In the genomic region with DNA sequence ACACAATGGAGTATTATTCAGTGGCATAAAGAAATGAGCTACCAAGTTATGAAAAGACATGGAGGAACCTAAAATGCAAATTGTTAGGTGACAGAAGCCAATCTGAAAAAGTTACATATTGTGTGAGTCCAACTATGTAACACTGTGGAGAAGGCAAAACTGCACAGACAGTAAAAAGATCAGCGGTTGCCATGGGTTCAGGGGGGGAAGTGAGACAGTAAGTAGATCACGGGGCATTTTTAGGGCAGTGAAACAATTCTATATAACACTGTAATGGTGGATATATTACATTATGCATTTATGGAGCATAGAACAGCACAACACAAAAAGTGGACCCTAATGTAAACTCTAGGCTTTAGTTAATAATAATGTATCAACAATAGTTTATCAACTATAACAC, we compare ENCODE assay signal across 17 cellular contexts. TPM values are rescaled to one million over a fixed set of nuclear protein-coding genes. Genes with fewer than 3 reads are reported as not detected.
DNase-seq lines count a peak whose midpoint lies in the region; ATAC-seq, FAIRE-seq and TF ChIP-seq lines count a peak whose summit lies in the region.
"Had no signal": no experiment of that assay in that cellular context is flagged by ENCODE, and none has a peak within 500 bp of the region (broad histone marks: within the 10 kb centered on the region; RNA-seq: fewer than 3 reads in every experiment).

No MANE protein-coding gene starts in this region.

- H3K4me3 ChIP-seq in GM12878: no peak overlapping the region

- H3K27ac ChIP-seq in VCaP: peak overlapping the region; percentile 18; the same call in 1 of the 2 replicates
- no peak overlapping the region for H3K27ac ChIP-seq in GM12878 (ENCODE audit: control insufficient read depth, insufficient read depth)

- DNase-seq in stimulated activated naive CD8-positive, alpha-beta T cell treated with anti-CD3 and anti-CD28 coated beads, Interleukin-15, Interleukin-2, amounts not matched to agents 100 U/mL and 50 U/mL, for 24 hours: no peak
- DNase-seq in GM12878 (ENCODE audit: low read depth, low spot score) (no peak), OCI-M2 (lab: John Stamatoyannopoulos, UW; ENCODE audit: unreplicated experiment) (no peak), COR-L47 (lab: John Stamatoyannopoulos, UW) (no peak)
- no peak for DNase-seq in stimulated activated CD4-positive, alpha-beta T cell treated with anti-CD3 and anti-CD28 coated beads, Interleukin-4, amount 100 ng/mL, for 4 hours
- DNase-seq: CD4-positive, alpha-beta memory T cell; DMS 273 treated with DMSO at 0.1 percent for 48 hours; HFFc6; Karpas-422; MM.1S; NCI-H1105; NCI-H1694 treated with DMSO at 0.1 percent for 48 hours; Right ventricle myocardium superior had no signal

- TF ChIP-seq EP300 in GM12878 (IDR thresholded peaks at IDR 0.05; ENCODE audit: borderline replicate concordance in 1 of 2, control insufficient read depth in 1 of 2, low read depth in 2 of 2, low read length in 2 of 2): no peak

- POLR2A ChIA-PET in GM12878 (lab: Charles Lee): interaction anchor here (2.0 kb wide), 1 partner anchor 14 kb away, joined by 6 read pairs; no protein-coding TSS in a partner anchor

- H3K9me3 Mint-ChIP-seq in stimulated activated naive CD8-positive, alpha-beta T cell treated with anti-CD3 and anti-CD28 coated beads, Interleukin-15, Interleukin-2, amounts not matched to agents 100 ng/mL and 50 ng/mL, for 24 hours: peaks cover 4% of the 10 kb centered on the region
- H3K9me3 Mint-ChIP-seq: HFFc6 had no signal

- peaks cover 0 to 39% of the 10 kb centered on the region in 2 experiments; a peak in 3 of 4 replicates for H3K36me3 ChIP-seq in GM12878 (ENCODE audit: control insufficient read depth in 2 of 2, insufficient read depth in 2 of 2, low read length in 1 of 2)

- no peak overlapping the region for H2AFZ ChIP-seq in GM12878 (ENCODE audit: control insufficient read depth, low read depth, low read length)

- no peak overlapping the region for H3K9ac ChIP-seq in GM12878 (ENCODE audit: control insufficient read depth, insufficient read depth, low read length)

- no peak for FAIRE-seq in GM12878 (lab: Jason Lieb, UNC)
- FAIRE-seq: HepG2 had no signal

- no peaks in the 10 kb centered on the region for H4K20me1 ChIP-seq in GM12878 (ENCODE audit: control insufficient read depth, insufficient read depth)

- peaks cover 7% of the 10 kb centered on the region for H3K9me3 ChIP-seq in GM12878 (replicated peaks; ENCODE audit: control insufficient read depth, insufficient read depth, low read length)

- no peaks in the 10 kb centered on the region for H3K27me3 Mint-ChIP-seq in stimulated activated naive CD8-positive, alpha-beta T cell treated with anti-CD3 and anti-CD28 coated beads, Interleukin-15, Interleukin-2, amounts not matched to agents 100 ng/mL and 50 ng/mL, for 24 hours
- H3K27me3 Mint-ChIP-seq: CD4-positive, alpha-beta memory T cell had no signal

- peaks cover 84% of the 10 kb centered on the region for H3K4me1 Mint-ChIP-seq in stimulated activated naive CD8-positive, alpha-beta T cell treated with anti-CD3 and anti-CD28 coated beads, Interleukin-15, Interleukin-2, amounts not matched to agents 100 ng/mL and 50 ng/mL, for 24 hours (ENCODE audit: low read depth)

- peaks cover 9% of the 10 kb centered on the region for H3K4me1 ChIP-seq in GM12878 (ENCODE audit: control insufficient read depth, insufficient read depth, low read length)

- in situ Hi-C loops in GM12878 (cut with MboI): loop anchor here (25.0 kb wide), 1 partner anchor 761 kb away; no protein-coding TSS in a partner anchor

- WGBS in GM12878 (ENCODE audit: insufficient coverage, insufficient replicate concordance, low lambda C conversion rate, missing lambda C conversion rate): 65% methylated on average over 2 of the region's 2 CpGs

- no peak for TF ChIP-seq POLR2A in GM12878 (IDR thresholded peaks at IDR 0.05; ENCODE audit: low read depth, low read length)

- no peak for TF ChIP-seq RAD21 in GM12878 (IDR thresholded peaks at IDR 0.05; ENCODE audit: insufficient read depth, low read depth, low read length)

- H3K4me2 ChIP-seq in GM12878 (ENCODE audit: control insufficient read depth, insufficient read depth): no peak overlapping the region

- BruUV-seq in GM12878 (replicated peaks; lab: Mats Ljungman, UMichigan): no TSS peak

- ATAC-seq in stimulated activated naive CD8-positive, alpha-beta T cell treated with anti-CD3 and anti-CD28 coated beads, Interleukin-15, Interleukin-2, amounts not matched to agents 100 U/mL and 50 U/mL, for 24 hours: no peak
- peak; percentile 10 for ATAC-seq in GM12878
- ATAC-seq: HepG2, Panc1 had no signal

- no peaks in the 10 kb centered on the region for H3K27me3 ChIP-seq in GM12878 (replicated peaks in 1 of 2; ENCODE audit: control insufficient read depth in 2 of 2, insufficient read depth in 2 of 2, low read length in 1 of 2)

- H3K36me3 Mint-ChIP-seq in stimulated activated naive CD8-positive, alpha-beta T cell treated with anti-CD3 and anti-CD28 coated beads, Interleukin-15, Interleukin-2, amounts not matched to agents 100 ng/mL and 50 ng/mL, for 24 hours (ENCODE audit: low read depth): peaks cover 88% of the 10 kb centered on the region

- SMC1A ChIA-PET in GM12878 (lab: Charles Lee; ENCODE audit: uncharacterized antibody, unreplicated experiment): interaction anchor here (0.9 to 2.5 kb wide), 14 partner anchors 9 to 333 kb away, joined by 3 to 29 read pairs (median 6); no protein-coding TSS in a partner anchor

- CTCF ChIA-PET in GM12878 (lab: Yijun Ruan, JAX): interaction anchor here (0.6 to 2.6 kb wide), 5 partner anchors 9 to 25 kb away, joined by 3 to 8 read pairs (median 5); no protein-coding TSS in a partner anchor

- TF ChIP-seq CTCF in VCaP (conservative IDR thresholded peaks at IDR 0.05): no peak
- TF ChIP-seq CTCF in GM12878 (IDR thresholded peaks at IDR 0.05 in 2 of 3, conservative IDR thresholded peaks at IDR 0.05 in 1 of 3; ENCODE audit: control insufficient read depth in 2 of 3, extremely low read depth in 1 of 3, insufficient read depth in 1 of 3, low read depth in 3 of 3, low read length in 3 of 3): no peak

- peak overlapping the region; percentile 22 for H3K4me3 Mint-ChIP-seq in stimulated activated naive CD8-positive, alpha-beta T cell treated with anti-CD3 and anti-CD28 coated beads, Interleukin-15, Interleukin-2, amounts not matched to agents 100 ng/mL and 50 ng/mL, for 24 hours
- H3K4me3 Mint-ChIP-seq: HFFc6 had no signal

- intact Hi-C loops in GM12878 (cut with micrococcal nuclease; ENCODE audit: unreplicated experiment): no loop called here

- RAD21 ChIA-PET in GM12878 (lab: Charles Lee; ENCODE audit: unreplicated experiment): interaction anchor here (0.8 to 2.6 kb wide), 4 partner anchors 11 to 157 kb away, joined by 3 to 23 read pairs (median 4); no protein-coding TSS in a partner anchor

- peak overlapping the region; percentile 21 for H3K27ac Mint-ChIP-seq in stimulated activated naive CD8-positive, alpha-beta T cell treated with anti-CD3 and anti-CD28 coated beads, Interleukin-15, Interleukin-2, amounts not matched to agents 100 ng/mL and 50 ng/mL, for 24 hours
- H3K27ac Mint-ChIP-seq: HFFc6 had no signal

- H3K79me2 ChIP-seq in GM12878 (ENCODE audit: control insufficient read depth, insufficient read depth, low read length): peaks cover 16% of the 10 kb centered on the region

TF ChIP-seq in GM12878, 131 proteins besides CTCF, POLR2A, EP300 and RAD21:
- no peak for TF ChIP-seq NFIC (IDR thresholded peaks at IDR 0.05; ENCODE audit: low read depth, low read length)
- TF ChIP-seq SPI1 (IDR thresholded peaks at IDR 0.05; ENCODE audit: borderline replicate concordance, insufficient read depth, low read depth, low read length): peak; percentile 50; the same call in 1 of the 2 replicates

RNA-seq across cellular contexts. Expression of a gene that starts 17.6 kb away (rescaled TPM):
- 1,014 and 1,112 TPM in 2 replicates for total RNA-seq in GM12878 (2013; cell fraction: nucleolus; rRNA removed)
- total RNA-seq in GM12878 (2014; rRNA removed) (27.3 and 28.9 TPM in 2 replicates), GM12878 (2014; rRNA removed; fragmentation: Illumina TruSeq; extraction: Trizol) (40.5 and 45.0 TPM in 2 replicates), GM12878 (2021) (56.4 and 57.6 TPM in 2 replicates)
- polyA plus RNA-seq in GM12878 (2011; ENCODE audit: low read depth): 23.4 TPM
- polyA plus RNA-seq in GM12878 (2011; rRNA removed) (107 and 119 TPM in 2 replicates), GM12878 (2014; fragmentation: Illumina TruSeq; extraction: Trizol) (46.3 and 51.7 TPM in 2 replicates), GM12878 (2014; fragmentation: Nextera tagmentation; extraction: Ambion mirVana) (10 to 100 TPM; 17.2 to 17.6 TPM), GM12878 (2014; rRNA removed) (30.4 and 30.8 TPM in 2 replicates), GM12878 (2016; fragmentation: Nextera tagmentation; extraction: Ambion mirVana) (10 to 100 TPM; 43.4 to 47.4 TPM)
- 49.4 and 66.2 TPM in 2 replicates for polyA plus RNA-seq in GM12878 (2011; cell fraction: cytosol; rRNA removed)
- 101 and 108 TPM in 2 replicates for polyA plus RNA-seq in GM12878 (2011; cell fraction: nucleus; rRNA removed)
- 36.8 and 37.8 TPM in 2 replicates for polyA plus RNA-seq in GM12878 (2012)
- 146 and 149 TPM in 2 replicates for polyA minus RNA-seq in GM12878 (2011; rRNA and poly(A)+ RNA removed)
- 29.0 and 34.4 TPM in 2 replicates for polyA minus RNA-seq in GM12878 (2011; cell fraction: cytosol; rRNA and poly(A)+ RNA removed)
- 262 and 381 TPM in 2 replicates for polyA minus RNA-seq in GM12878 (2011; cell fraction: nucleus; rRNA and poly(A)+ RNA removed)
